1 cellular context compared by ENCODE assay signal in the genomic region with DNA sequence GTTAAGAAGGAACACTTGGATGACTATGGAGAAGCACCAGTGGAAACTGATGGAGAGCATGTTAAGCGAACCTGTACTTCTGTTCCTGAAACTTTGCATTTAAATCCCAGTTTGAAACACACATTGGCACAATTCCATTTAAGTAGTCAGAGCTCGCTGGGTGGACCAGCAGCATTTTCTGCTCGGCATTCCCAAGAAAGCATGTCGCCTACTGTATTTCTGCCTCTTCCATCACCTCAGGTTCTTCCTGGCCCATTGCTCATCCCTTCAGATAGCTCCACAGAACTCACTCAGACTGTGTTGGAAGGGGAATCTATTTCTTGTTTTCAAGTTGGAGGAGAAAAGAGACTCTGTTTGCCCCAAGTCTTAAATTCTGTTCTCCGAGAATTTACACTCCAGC.
TF ChIP-seq lines count a peak whose summit lies in the region.

No MANE protein-coding gene starts in this region.

TF ChIP-seq in GM23338, 12 proteins besides CTCF, POLR2A, EP300 and RAD21 (continued from another document):
- TF ChIP-seq, protein P1, sequence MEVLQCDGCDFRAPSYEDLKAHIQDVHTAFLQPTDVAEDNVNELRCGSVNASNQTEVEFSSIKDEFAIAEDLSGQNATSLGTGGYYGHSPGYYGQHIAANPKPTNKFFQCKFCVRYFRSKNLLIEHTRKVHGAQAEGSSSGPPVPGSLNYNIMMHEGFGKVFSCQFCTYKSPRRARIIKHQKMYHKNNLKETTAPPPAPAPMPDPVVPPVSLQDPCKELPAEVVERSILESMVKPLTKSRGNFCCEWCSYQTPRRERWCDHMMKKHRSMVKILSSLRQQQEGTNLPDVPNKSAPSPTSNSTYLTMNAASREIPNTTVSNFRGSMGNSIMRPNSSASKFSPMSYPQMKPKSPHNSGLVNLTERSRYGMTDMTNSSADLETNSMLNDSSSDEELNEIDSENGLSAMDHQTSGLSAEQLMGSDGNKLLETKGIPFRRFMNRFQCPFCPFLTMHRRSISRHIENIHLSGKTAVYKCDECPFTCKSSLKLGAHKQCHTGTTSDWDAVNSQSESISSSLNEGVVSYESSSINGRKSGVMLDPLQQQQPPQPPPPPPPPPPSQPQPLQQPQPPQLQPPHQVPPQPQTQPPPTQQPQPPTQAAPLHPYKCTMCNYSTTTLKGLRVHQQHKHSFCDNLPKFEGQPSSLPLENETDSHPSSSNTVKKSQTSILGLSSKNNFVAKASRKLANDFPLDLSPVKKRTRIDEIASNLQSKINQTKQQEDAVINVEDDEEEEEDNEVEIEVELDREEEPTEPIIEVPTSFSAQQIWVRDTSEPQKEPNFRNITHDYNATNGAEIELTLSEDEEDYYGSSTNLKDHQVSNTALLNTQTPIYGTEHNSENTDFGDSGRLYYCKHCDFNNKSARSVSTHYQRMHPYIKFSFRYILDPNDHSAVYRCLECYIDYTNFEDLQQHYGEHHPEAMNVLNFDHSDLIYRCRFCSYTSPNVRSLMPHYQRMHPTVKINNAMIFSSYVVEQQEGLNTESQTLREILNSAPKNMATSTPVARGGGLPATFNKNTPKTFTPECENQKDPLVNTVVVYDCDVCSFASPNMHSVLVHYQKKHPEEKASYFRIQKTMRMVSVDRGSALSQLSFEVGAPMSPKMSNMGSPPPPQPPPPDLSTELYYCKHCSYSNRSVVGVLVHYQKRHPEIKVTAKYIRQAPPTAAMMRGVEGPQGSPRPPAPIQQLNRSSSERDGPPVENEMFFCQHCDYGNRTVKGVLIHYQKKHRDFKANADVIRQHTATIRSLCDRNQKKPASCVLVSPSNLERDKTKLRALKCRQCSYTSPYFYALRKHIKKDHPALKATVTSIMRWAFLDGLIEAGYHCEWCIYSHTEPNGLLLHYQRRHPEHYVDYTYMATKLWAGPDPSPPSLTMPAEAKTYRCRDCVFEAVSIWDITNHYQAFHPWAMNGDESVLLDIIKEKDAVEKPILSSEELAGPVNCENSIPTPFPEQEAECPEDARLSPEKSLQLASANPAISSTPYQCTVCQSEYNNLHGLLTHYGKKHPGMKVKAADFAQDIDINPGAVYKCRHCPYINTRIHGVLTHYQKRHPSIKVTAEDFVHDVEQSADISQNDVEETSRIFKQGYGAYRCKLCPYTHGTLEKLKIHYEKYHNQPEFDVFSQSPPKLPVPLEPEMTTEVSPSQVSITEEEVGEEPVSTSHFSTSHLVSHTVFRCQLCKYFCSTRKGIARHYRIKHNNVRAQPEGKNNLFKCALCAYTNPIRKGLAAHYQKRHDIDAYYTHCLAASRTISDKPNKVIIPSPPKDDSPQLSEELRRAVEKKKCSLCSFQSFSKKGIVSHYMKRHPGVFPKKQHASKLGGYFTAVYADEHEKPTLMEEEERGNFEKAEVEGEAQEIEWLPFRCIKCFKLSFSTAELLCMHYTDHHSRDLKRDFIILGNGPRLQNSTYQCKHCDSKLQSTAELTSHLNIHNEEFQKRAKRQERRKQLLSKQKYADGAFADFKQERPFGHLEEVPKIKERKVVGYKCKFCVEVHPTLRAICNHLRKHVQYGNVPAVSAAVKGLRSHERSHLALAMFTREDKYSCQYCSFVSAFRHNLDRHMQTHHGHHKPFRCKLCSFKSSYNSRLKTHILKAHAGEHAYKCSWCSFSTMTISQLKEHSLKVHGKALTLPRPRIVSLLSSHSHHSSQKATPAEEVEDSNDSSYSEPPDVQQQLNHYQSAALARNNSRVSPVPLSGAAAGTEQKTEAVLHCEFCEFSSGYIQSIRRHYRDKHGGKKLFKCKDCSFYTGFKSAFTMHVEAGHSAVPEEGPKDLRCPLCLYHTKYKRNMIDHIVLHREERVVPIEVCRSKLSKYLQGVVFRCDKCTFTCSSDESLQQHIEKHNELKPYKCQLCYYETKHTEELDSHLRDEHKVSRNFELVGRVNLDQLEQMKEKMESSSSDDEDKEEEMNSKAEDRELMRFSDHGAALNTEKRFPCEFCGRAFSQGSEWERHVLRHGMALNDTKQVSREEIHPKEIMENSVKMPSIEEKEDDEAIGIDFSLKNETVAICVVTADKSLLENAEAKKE (CRISPR knock-in tag; IDR thresholded peaks at IDR 0.05): no peak
- TF ChIP-seq JUNB (IDR thresholded peaks at IDR 0.05; ENCODE audit: unreplicated experiment): no peak
- TF ChIP-seq ZNF331 (CRISPR knock-in tag; IDR thresholded peaks at IDR 0.05; ENCODE audit: low read depth): no peak
- TF ChIP-seq, protein P2, sequence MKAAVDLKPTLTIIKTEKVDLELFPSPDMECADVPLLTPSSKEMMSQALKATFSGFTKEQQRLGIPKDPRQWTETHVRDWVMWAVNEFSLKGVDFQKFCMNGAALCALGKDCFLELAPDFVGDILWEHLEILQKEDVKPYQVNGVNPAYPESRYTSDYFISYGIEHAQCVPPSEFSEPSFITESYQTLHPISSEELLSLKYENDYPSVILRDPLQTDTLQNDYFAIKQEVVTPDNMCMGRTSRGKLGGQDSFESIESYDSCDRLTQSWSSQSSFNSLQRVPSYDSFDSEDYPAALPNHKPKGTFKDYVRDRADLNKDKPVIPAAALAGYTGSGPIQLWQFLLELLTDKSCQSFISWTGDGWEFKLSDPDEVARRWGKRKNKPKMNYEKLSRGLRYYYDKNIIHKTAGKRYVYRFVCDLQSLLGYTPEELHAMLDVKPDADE (IDR thresholded peaks at IDR 0.05): no peak
- TF ChIP-seq CREB1 (CRISPR knock-in tag; IDR thresholded peaks at IDR 0.05; ENCODE audit: low read depth): no peak
- TF ChIP-seq STAT1 (IDR thresholded peaks at IDR 0.05; ENCODE audit: unreplicated experiment): no peak
- TF ChIP-seq EZH2 (IDR thresholded peaks at IDR 0.05; ENCODE audit: low read depth, unreplicated experiment): no peak
- no peak for TF ChIP-seq NANOG (IDR thresholded peaks at IDR 0.05; ENCODE audit: borderline replicate concordance)
- TF ChIP-seq ZNF114 (CRISPR knock-in tag; IDR thresholded peaks at IDR 0.05): no peak
- TF ChIP-seq POLR2AphosphoS5 (IDR thresholded peaks at IDR 0.05; ENCODE audit: low read depth): no peak
TF ChIP-seq in GM23338: peak in this region for 0.
